Comparison of ENCODE assay signal across 27 cellular contexts in the genomic region with DNA sequence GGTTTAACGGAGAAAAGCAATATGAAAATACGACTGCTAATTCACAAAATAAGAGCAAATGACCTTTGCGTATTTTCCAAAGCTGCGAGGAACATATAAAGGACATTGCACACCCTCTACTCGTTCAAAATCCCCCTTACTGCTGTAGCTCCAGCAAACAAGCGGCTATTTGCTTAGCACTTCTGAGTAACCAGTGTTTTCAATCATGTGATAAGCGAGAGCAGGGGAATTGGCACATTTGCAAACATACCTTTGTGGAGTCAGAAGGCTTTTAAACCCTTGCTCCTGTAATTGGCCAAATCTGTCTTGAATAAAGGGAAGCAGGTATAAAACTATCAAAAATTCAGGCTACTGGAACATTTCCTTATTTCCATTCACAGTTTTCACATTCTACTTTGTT.
"Had no signal": no experiment of that assay in that cellular context is flagged by ENCODE, and none has a peak within 500 bp of the region (broad histone marks: within the 10 kb centered on the region; RNA-seq: fewer than 3 reads in every experiment).

No MANE protein-coding gene starts in this region.

- ATAC-seq: activated CD4-positive, CD25-positive, alpha-beta regulatory T cell treated with anti-CD3 and anti-CD28 coated beads, Interleukin-2, amount 50 U/mL, for 24 hours; left ventricle myocardium superior; natural killer cell treated with Interleukin-12 subunit alpha and Interleukin-12 subunit beta and Interleukin-15 and Interleukin-18, amount 100 ng/mL, for 72 hours; stimulated activated naive B cell treated with anti-CD40 and anti-IgM and Interleukin-4, amounts not matched to agents 10 μg/mL and 1 μg/mL and 100 μg/mL, for 72 hours had no signal

- H3K4me3 ChIP-seq: sigmoid colon, transverse colon, vagina had no signal

- H3K36me3 Mint-ChIP-seq: activated naive CD4-positive, alpha-beta T cell treated with anti-CD3 and anti-CD28 coated beads, Interleukin-2, amount 50 U/mL, for 24 hours; brain; natural killer cell treated with Interleukin-12 subunit alpha and Interleukin-12 subunit beta and Interleukin-15 and Interleukin-18, amount 100 ng/mL, for 72 hours; stimulated activated naive B cell treated with anti-CD40 and anti-IgM and Interleukin-4, amounts not matched to agents 10 μg/mL and 1 μg/mL and 100 μg/mL, for 72 hours had no signal

- DNase-seq: activated CD4-positive, alpha-beta memory T cell treated with anti-CD3 and anti-CD28 coated beads, Interleukin-2, amount 10 ng/mL, durations not matched to agents 7 days and 5 days; activated CD4-positive, alpha-beta T cell treated with anti-CD3 and anti-CD28 coated beads, Interleukin-2, amount 10 ng/mL, durations not matched to agents 24 days and 14 days; activated gamma-delta T cell treated with Interleukin-2 at 50 U/mL for 16 hours; anterior cingulate cortex; caudate nucleus; dermis blood vessel endothelial cell; effector CD8-positive, alpha-beta T cell; foreskin melanocyte; glutamatergic neuron; hippocampal formation; kidney glomerular epithelial cell; left ventricle myocardium superior; mammary epithelial cell; midbrain; retina; sigmoid colon; stimulated activated CD4-positive, alpha-beta T cell treated with anti-CD3 and anti-CD28 coated beads, Interleukin-2, amount 100 ng/mL, for 48 hours; stimulated activated CD8-positive, alpha-beta memory T cell treated with anti-CD3 and anti-CD28 coated beads, Interleukin-4, amount 100 ng/mL, for 48 hours; stimulated activated naive B cell treated with anti-CD40 and anti-IgM and Interleukin-4, amounts not matched to agents 10 μg/mL and 1 μg/mL and 100 μg/mL, for 72 hours; transverse colon had no signal

- H3K27me3 ChIP-seq: sigmoid colon, transverse colon, vagina had no signal

- H3K36me3 ChIP-seq: sigmoid colon, transverse colon, vagina had no signal

- H3K9me3 Mint-ChIP-seq: activated CD4-positive, alpha-beta T cell treated with anti-CD3 and anti-CD28 coated beads, Interleukin-2, amount 10 ng/mL, durations not matched to agents 24 days and 14 days; activated naive CD4-positive, alpha-beta T cell treated with anti-CD3 and anti-CD28 coated beads, Interleukin-2, amount 50 U/mL, for 24 hours had no signal

- H3K4me3 Mint-ChIP-seq: activated CD4-positive, alpha-beta memory T cell treated with anti-CD3 and anti-CD28 coated beads, Interleukin-2, amount 10 ng/mL, durations not matched to agents 7 days and 5 days; activated CD4-positive, alpha-beta T cell treated with anti-CD3 and anti-CD28 coated beads, Interleukin-2, amount 10 ng/mL, durations not matched to agents 24 days and 14 days; activated naive CD4-positive, alpha-beta T cell treated with anti-CD3 and anti-CD28 coated beads, Interleukin-2, amount 50 U/mL, for 24 hours; activated T-helper 1 cell treated with anti-CD3 and anti-CD28 coated beads, Interleukin-12 subunit alpha, Interleukin-12 subunit beta, Interleukin-2, Interleukin-4 antibody, amounts not matched to agents 30 ng/mL and 10 ng/mL and 1 ng/mL, durations not matched to agents 14 hours and 24 hours and 36 hours; brain; natural killer cell treated with Interleukin-12 subunit alpha and Interleukin-12 subunit beta and Interleukin-15 and Interleukin-18, amount 100 ng/mL, for 72 hours; stimulated activated naive B cell treated with anti-CD40 and anti-IgM and Interleukin-4, amounts not matched to agents 10 μg/mL and 1 μg/mL and 100 μg/mL, for 72 hours had no signal

- H3K27me3 Mint-ChIP-seq: activated CD4-positive, alpha-beta memory T cell treated with anti-CD3 and anti-CD28 coated beads, Interleukin-2, amount 10 ng/mL, durations not matched to agents 7 days and 5 days; activated CD4-positive, alpha-beta T cell treated with anti-CD3 and anti-CD28 coated beads, Interleukin-2, amount 10 ng/mL, durations not matched to agents 24 days and 14 days; activated naive CD4-positive, alpha-beta T cell treated with anti-CD3 and anti-CD28 coated beads, Interleukin-2, amount 50 U/mL, for 24 hours; natural killer cell treated with Interleukin-12 subunit alpha and Interleukin-12 subunit beta and Interleukin-15 and Interleukin-18, amount 100 ng/mL, for 72 hours; progenitor cell of endocrine pancreas; stimulated activated naive B cell treated with anti-CD40 and anti-IgM and Interleukin-4, amounts not matched to agents 10 μg/mL and 1 μg/mL and 100 μg/mL, for 72 hours had no signal

- H3K4me1 Mint-ChIP-seq: activated CD4-positive, alpha-beta memory T cell treated with anti-CD3 and anti-CD28 coated beads, Interleukin-2, amount 10 ng/mL, durations not matched to agents 7 days and 5 days; activated CD4-positive, alpha-beta T cell treated with anti-CD3 and anti-CD28 coated beads, Interleukin-2, amount 10 ng/mL, durations not matched to agents 24 days and 14 days; activated naive CD4-positive, alpha-beta T cell treated with anti-CD3 and anti-CD28 coated beads, Interleukin-2, amount 50 U/mL, for 24 hours; brain; stimulated activated naive B cell treated with anti-CD40 and anti-IgM and Interleukin-4, amounts not matched to agents 10 μg/mL and 1 μg/mL and 100 μg/mL, for 72 hours had no signal

- H3K27ac Mint-ChIP-seq: activated CD4-positive, alpha-beta memory T cell treated with anti-CD3 and anti-CD28 coated beads, Interleukin-2, amount 10 ng/mL, durations not matched to agents 7 days and 5 days; activated CD4-positive, alpha-beta T cell treated with anti-CD3 and anti-CD28 coated beads, Interleukin-2, amount 10 ng/mL, durations not matched to agents 24 days and 14 days; activated naive CD4-positive, alpha-beta T cell treated with anti-CD3 and anti-CD28 coated beads, Interleukin-2, amount 50 U/mL, for 24 hours; activated T-helper 1 cell treated with anti-CD3 and anti-CD28 coated beads, Interleukin-12 subunit alpha, Interleukin-12 subunit beta, Interleukin-2, Interleukin-4 antibody, amounts not matched to agents 30 ng/mL and 10 ng/mL and 1 ng/mL, durations not matched to agents 14 hours and 24 hours and 36 hours; brain; natural killer cell treated with Interleukin-12 subunit alpha and Interleukin-12 subunit beta and Interleukin-15 and Interleukin-18, amount 100 ng/mL, for 72 hours; progenitor cell of endocrine pancreas; stimulated activated naive B cell treated with anti-CD40 and anti-IgM and Interleukin-4, amounts not matched to agents 10 μg/mL and 1 μg/mL and 100 μg/mL, for 72 hours had no signal
